In genomic region chr1:5111581-5111980, GRCh38 we compare ENCODE assay signal across 14 cellular contexts.
DNase-seq lines count a peak whose midpoint lies in the region; ATAC-seq, FAIRE-seq and TF ChIP-seq lines count a peak whose summit lies in the region.
"Had no signal": no experiment of that assay in that cellular context is flagged by ENCODE, and none has a peak within 500 bp of the region (broad histone marks: within the 10 kb centered on the region; RNA-seq: fewer than 3 reads in every experiment).

No MANE protein-coding gene starts in this region.

- RAD21 ChIA-PET in GM12878 (lab: Charles Lee; ENCODE audit: unreplicated experiment), result no interaction called here

- POLR2A ChIA-PET in HepG2 (lab: Yijun Ruan, JAX) (no interaction called here), GM12878 (lab: Charles Lee) (no interaction called here)
- POLR2A ChIA-PET in naive thymus-derived CD8-positive, alpha-beta T cell (lab: Charles Lee), result no interaction called here

- DNase-seq in DMS53 (lab: John Stamatoyannopoulos, UW), result peak; percentile 9
- DNase-seq in DMS53 treated with DMSO at 0.1 percent for 48 hours (lab: John Stamatoyannopoulos, UW; ENCODE audit: unreplicated experiment), result no peak
- no peak for DNase-seq in HepG2 (ENCODE audit: low spot score)
- DNase-seq in right lobe of liver, result no peak
- no peak for DNase-seq in GM12878 (ENCODE audit: low read depth, low spot score)
- DNase-seq in naive thymus-derived CD8-positive, alpha-beta T cell, result no peak
- no peak for DNase-seq in chondrocyte (ENCODE audit: low spot score)
- DNase-seq: DND-41, GDM1 had no signal

- TF ChIP-seq CTCF in HepG2 (CRISPR knock-in tag; IDR thresholded peaks at IDR 0.05) (no peak), right lobe of liver (IDR thresholded peaks at IDR 0.05) (no peak), GM12878 (IDR thresholded peaks at IDR 0.05 in 2 of 3, conservative IDR thresholded peaks at IDR 0.05 in 1 of 3; ENCODE audit: control insufficient read depth in 2 of 3, extremely low read depth in 1 of 3, insufficient read depth in 1 of 3, low read depth in 3 of 3, low read length in 3 of 3) (no peak), chondrocyte (IDR thresholded peaks at IDR 0.05) (no peak)

- H3K4me1 ChIP-seq in HepG2 (ENCODE audit: insufficient read depth, low read length), result no peaks in the 10 kb centered on the region
- no peaks in the 10 kb centered on the region for H3K4me1 ChIP-seq in right lobe of liver
- H3K4me1 ChIP-seq in GM12878 (ENCODE audit: control insufficient read depth, insufficient read depth, low read length), result no peaks in the 10 kb centered on the region

- ATAC-seq in HepG2, result no peak
- no peak for ATAC-seq in right lobe of liver
- no peak for ATAC-seq in GM12878
- ATAC-seq in naive thymus-derived CD8-positive, alpha-beta T cell, result peak in 1 of 2 donors; percentile 12
- ATAC-seq in HG02588 (IDR thresholded peaks at IDR 0.05; ENCODE audit: unreplicated experiment), result no peak
- ATAC-seq: HCT116 had no signal

- TF ChIP-seq EP300 in HepG2 (IDR thresholded peaks at IDR 0.05; ENCODE audit: low read depth in 2 of 2, low read length in 2 of 2) (no peak), HepG2 (CRISPR knock-in tag; IDR thresholded peaks at IDR 0.05; ENCODE audit: borderline replicate concordance) (no peak), GM12878 (IDR thresholded peaks at IDR 0.05; ENCODE audit: borderline replicate concordance in 1 of 2, control insufficient read depth in 1 of 2, low read depth in 2 of 2, low read length in 2 of 2) (no peak)

- peak overlapping the region in 8 of 10 donors; percentile 15 to 86 (median 56) for H3K27ac Mint-ChIP-seq in naive thymus-derived CD8-positive, alpha-beta T cell
- no peak overlapping the region for H3K27ac Mint-ChIP-seq in chondrocyte (ENCODE audit: unreplicated experiment)

- CTCF ChIA-PET in HepG2 (lab: Yijun Ruan, JAX; ENCODE audit: low intra/inter-chr PET ratio, low total read pairs) (no interaction called here), GM12878 (lab: Yijun Ruan, JAX) (no interaction called here)

- H3K9ac ChIP-seq in HepG2 (ENCODE audit: insufficient read depth, low read depth, low read length) (no peak overlapping the region), GM12878 (ENCODE audit: control insufficient read depth, insufficient read depth, low read length) (no peak overlapping the region)

- H3K4me3 ChIP-seq in HepG2 (replicated peaks in 1 of 3; ENCODE audit: insufficient read depth in 1 of 3, low read depth in 2 of 3, low read length in 3 of 3) (no peak overlapping the region), right lobe of liver (no peak overlapping the region), GM12878 (no peak overlapping the region)

- intact Hi-C loops in HepG2 (cut with micrococcal nuclease; ENCODE audit: unreplicated experiment) (no loop called here), right lobe of liver (cut with DNase I) (no loop called here), GM12878 (cut with micrococcal nuclease; ENCODE audit: unreplicated experiment) (no loop called here)

- no peaks in the 10 kb centered on the region for H3K9me3 Mint-ChIP-seq in naive thymus-derived CD8-positive, alpha-beta T cell
- H3K9me3 Mint-ChIP-seq in chondrocyte (ENCODE audit: low read depth), result peaks cover 50% of the 10 kb centered on the region

- H3K4me1 Mint-ChIP-seq in naive thymus-derived CD8-positive, alpha-beta T cell, result peaks cover 34 to 55% (median 51%) of the 10 kb centered on the region in 4 donors
- H3K4me1 Mint-ChIP-seq in chondrocyte (ENCODE audit: low read depth), result no peaks in the 10 kb centered on the region

- H3K79me2 ChIP-seq in HepG2 (ENCODE audit: insufficient read depth, low read length) (no peaks in the 10 kb centered on the region), GM12878 (ENCODE audit: control insufficient read depth, insufficient read depth, low read length) (no peaks in the 10 kb centered on the region)

- no peak overlapping the region for H2AFZ ChIP-seq in HepG2 (ENCODE audit: low read length)
- H2AFZ ChIP-seq in GM12878 (ENCODE audit: control insufficient read depth, low read depth, low read length), result no peak overlapping the region

- H3K9me3 ChIP-seq in HepG2 (ENCODE audit: low read length) (0 out of 2 replicates have a peak, but pooled peaks cover 7% of the 10 kb centered on the region), right lobe of liver (no peaks in the 10 kb centered on the region), GM12878 (replicated peaks; ENCODE audit: control insufficient read depth, insufficient read depth, low read length) (no peaks in the 10 kb centered on the region)

- H3K36me3 ChIP-seq in HepG2 (replicated peaks in 1 of 2; ENCODE audit: control insufficient read depth in 1 of 2, insufficient read depth in 2 of 2, low read length in 2 of 2) (no peaks in the 10 kb centered on the region), right lobe of liver (no peaks in the 10 kb centered on the region), GM12878 (ENCODE audit: control insufficient read depth in 2 of 2, insufficient read depth in 2 of 2, low read length in 1 of 2) (no peaks in the 10 kb centered on the region)

- TF ChIP-seq POLR2A in HepG2 (IDR thresholded peaks at IDR 0.05; ENCODE audit: insufficient read depth in 1 of 2, low read depth in 2 of 2, low read length in 2 of 2) (no peak), right lobe of liver (IDR thresholded peaks at IDR 0.05) (no peak), GM12878 (IDR thresholded peaks at IDR 0.05; ENCODE audit: low read depth, low read length) (no peak)

- 0% methylated on average over 1 of the region's 2 CpGs for WGBS in HepG2 (ENCODE audit: low lambda C conversion rate)
- 50% methylated on average over 2 of the region's 2 CpGs for WGBS in right lobe of liver (ENCODE audit: insufficient coverage, low coverage, low lambda C conversion rate, missing lambda C conversion rate)
- WGBS in GM12878 (ENCODE audit: insufficient coverage, insufficient replicate concordance, low lambda C conversion rate, missing lambda C conversion rate), result 2% methylated on average over 2 of the region's 2 CpGs

- H4K20me1 ChIP-seq in HepG2 (ENCODE audit: insufficient read depth, low read length) (no peaks in the 10 kb centered on the region), GM12878 (ENCODE audit: control insufficient read depth, insufficient read depth) (no peaks in the 10 kb centered on the region)

- H3K4me2 ChIP-seq in HepG2 (ENCODE audit: low read depth, low read length) (no peak overlapping the region), GM12878 (ENCODE audit: control insufficient read depth, insufficient read depth) (no peak overlapping the region)

- H3K27me3 ChIP-seq in HepG2 (ENCODE audit: control insufficient read depth in 1 of 2, insufficient read depth in 2 of 2, low read length in 2 of 2) (no peaks in the 10 kb centered on the region), right lobe of liver (peaks cover 0 to 5% of the 10 kb centered on the region in 2 donors), GM12878 (replicated peaks in 1 of 2; ENCODE audit: control insufficient read depth in 2 of 2, insufficient read depth in 2 of 2, low read length in 1 of 2) (no peaks in the 10 kb centered on the region)

- SMC1A ChIA-PET in GM12878 (lab: Charles Lee; ENCODE audit: uncharacterized antibody, unreplicated experiment), result no interaction called here

- TF ChIP-seq RAD21 in HepG2 (CRISPR knock-in tag; IDR thresholded peaks at IDR 0.05), result no peak
- no peak for TF ChIP-seq RAD21 in GM12878 (IDR thresholded peaks at IDR 0.05; ENCODE audit: insufficient read depth, low read depth, low read length)

- H3K36me3 Mint-ChIP-seq in naive thymus-derived CD8-positive, alpha-beta T cell, result no peaks in the 10 kb centered on the region
- no peaks in the 10 kb centered on the region for H3K36me3 Mint-ChIP-seq in chondrocyte (ENCODE audit: low read depth)

- in situ Hi-C loops in HepG2 (cut with HindIII; ENCODE audit: extremely low pct_ligation_motif_present, low pct_unique_long_range_greater_than_20kb), result no loop called here
- in situ Hi-C loops in GM12878 (cut with MboI), result no loop called here

- FAIRE-seq in HepG2 (lab: Jason Lieb, UNC) (no peak), GM12878 (lab: Jason Lieb, UNC) (no peak)
- FAIRE-seq: H54, HTR-8/SVneo had no signal

- peak overlapping the region in 2 of 10 donors; percentile 58 to 62 for H3K4me3 Mint-ChIP-seq in naive thymus-derived CD8-positive, alpha-beta T cell
- H3K4me3 Mint-ChIP-seq in chondrocyte (ENCODE audit: unreplicated experiment), result no peak overlapping the region

- H3K27me3 Mint-ChIP-seq in naive thymus-derived CD8-positive, alpha-beta T cell, result peaks cover 1 to 13% (median 4%) of the 10 kb centered on the region in 5 donors
- no peaks in the 10 kb centered on the region for H3K27me3 Mint-ChIP-seq in chondrocyte (ENCODE audit: low read depth)

- H3K27ac ChIP-seq in HepG2 (ENCODE audit: extremely low read length, insufficient read depth, low read length), result no peak overlapping the region
- H3K27ac ChIP-seq in right lobe of liver, result no peak overlapping the region
- H3K27ac ChIP-seq in GM12878 (ENCODE audit: control insufficient read depth, insufficient read depth), result no peak overlapping the region
- H3K27ac ChIP-seq: 22Rv1 had no signal

- BruUV-seq in HepG2 (replicated peaks; lab: Mats Ljungman, UMichigan) (no TSS peak), GM12878 (replicated peaks; lab: Mats Ljungman, UMichigan) (no TSS peak)

TF ChIP-seq in HepG2, 621 proteins besides CTCF, POLR2A, EP300 and RAD21 (continues in another document):
- TF ChIP-seq NR3C1 (CRISPR knock-in tag; IDR thresholded peaks at IDR 0.05), result no peak
- no peak for TF ChIP-seq MAFK (conservative IDR thresholded peaks at IDR 0.05 in 1 of 2, IDR thresholded peaks at IDR 0.05 in 1 of 2; ENCODE audit: low read length in 2 of 2)
- TF ChIP-seq CREB1 (IDR thresholded peaks at IDR 0.05), result peak; percentile 99
- no peak for TF ChIP-seq CREB1 (CRISPR knock-in tag; IDR thresholded peaks at IDR 0.05)
- TF ChIP-seq ZBTB8A (CRISPR knock-in tag; IDR thresholded peaks at IDR 0.05; ENCODE audit: borderline replicate concordance, low read depth), result no peak
- TF ChIP-seq ATF7 (IDR thresholded peaks at IDR 0.05), result peak; percentile 100
- no peak for TF ChIP-seq ATF7 (CRISPR knock-in tag; IDR thresholded peaks at IDR 0.05)

TF ChIP-seq in GM12878, 131 proteins besides CTCF, POLR2A, EP300 and RAD21:
- TF ChIP-seq ATF7 (IDR thresholded peaks at IDR 0.05; ENCODE audit: low read depth), result peak; percentile 25; the same call in 1 of the 2 replicates
- TF ChIP-seq BCL11A (IDR thresholded peaks at IDR 0.05; ENCODE audit: low read depth, low read length), result no peak
- peak; percentile 76; the same call in 1 of the 2 replicates for TF ChIP-seq CREB1 (IDR thresholded peaks at IDR 0.05; ENCODE audit: low read depth)
- no peak for TF ChIP-seq BRCA1 (IDR thresholded peaks at IDR 0.05; ENCODE audit: low read depth, low read length)
- peak; percentile 43 for TF ChIP-seq CREM (IDR thresholded peaks at IDR 0.05; ENCODE audit: low read depth)
